In the genomic region with DNA sequence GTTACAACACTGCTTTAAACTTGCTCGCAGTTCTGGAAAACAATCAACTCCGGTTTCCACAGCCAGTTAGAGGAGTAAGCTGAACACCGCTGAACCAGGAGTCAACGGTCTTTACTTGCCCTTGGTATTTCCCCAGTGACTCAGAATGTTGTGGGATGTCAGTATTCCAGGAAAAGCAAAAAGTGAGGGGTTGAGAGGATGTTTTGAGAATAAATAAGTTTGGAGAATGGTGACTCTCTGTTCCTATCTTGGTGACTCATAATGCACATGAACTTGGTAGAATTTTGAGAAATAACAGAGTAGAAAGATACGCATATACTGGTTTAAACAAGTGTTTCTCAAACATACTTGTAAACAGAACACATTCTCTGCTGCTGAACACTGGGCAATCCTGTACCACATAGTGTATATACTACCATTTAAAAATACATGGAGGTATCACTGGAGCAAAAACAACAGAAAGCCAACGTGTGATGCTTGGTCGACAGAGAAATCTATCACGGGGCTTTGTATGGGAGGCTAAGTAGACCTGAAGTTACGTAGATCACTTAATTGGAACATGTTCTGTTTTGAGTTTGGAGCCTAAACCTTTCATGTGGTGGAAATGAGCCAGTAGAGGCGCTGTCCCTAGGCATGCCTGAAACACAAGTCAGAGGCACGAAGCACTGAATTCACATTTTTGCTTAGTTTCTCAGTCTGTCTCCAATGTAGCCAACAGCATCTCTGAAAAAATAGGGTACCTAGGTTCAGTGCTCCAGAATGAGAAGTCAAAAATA, we compare ENCODE assay signal across 10 cellular contexts.
A peak's percentile ranks its signal among the peaks of the same experiment; 100 is the strongest.
DNase-seq lines count a peak whose midpoint lies in the region; ATAC-seq, FAIRE-seq and TF ChIP-seq lines count a peak whose summit lies in the region.
"Had no signal": no experiment of that assay in that cellular context is flagged by ENCODE, and none has a peak within 500 bp of the region (broad histone marks: within the 10 kb centered on the region; RNA-seq: fewer than 3 reads in every experiment).

No MANE protein-coding gene starts in this region.

- peaks cover 8% of the 10 kb centered on the region for H3K27me3 Mint-ChIP-seq in stimulated activated naive CD8-positive, alpha-beta T cell treated with anti-CD3 and anti-CD28 coated beads, Interleukin-15, amount 100 ng/mL, for 72 hours

- peak in 1 of 2 donors; percentile 20 for DNase-seq in stimulated activated naive CD8-positive, alpha-beta T cell treated with anti-CD3 and anti-CD28 coated beads, Interleukin-15, amount 100 ng/mL, for 72 hours
- no peak for DNase-seq in stimulated activated naive CD8-positive, alpha-beta T cell treated with anti-CD3 and anti-CD28 coated beads, Interleukin-15, Interleukin-2, amounts not matched to agents 100 U/mL and 50 U/mL, for 24 hours
- peak; percentile 96 for DNase-seq in brain microvascular endothelial cell
- DNase-seq in left lobe of liver (ENCODE audit: low spot score): peak; percentile 53
- DNase-seq in GM12892 (ENCODE audit: insufficient read length): no peak
- no peak for DNase-seq in activated gamma-delta T cell treated with Interleukin-2 at 50 U/mL for 16 hours
- DNase-seq: activated CD8-positive, alpha-beta memory T cell treated with anti-CD3 and anti-CD28 coated beads, Interleukin-2, amount 50 U/mL, for 48 hours had no signal

- no peaks in the 10 kb centered on the region for H3K9me3 Mint-ChIP-seq in stimulated activated naive CD8-positive, alpha-beta T cell treated with anti-CD3 and anti-CD28 coated beads, Interleukin-15, amount 100 ng/mL, for 72 hours

- H3K27ac ChIP-seq in brain microvascular endothelial cell: peak overlapping the region; percentile 89
- H3K27ac ChIP-seq: neutrophil had no signal

- TF ChIP-seq CTCF in brain microvascular endothelial cell (IDR thresholded peaks at IDR 0.05; ENCODE audit: low read depth, low read length, missing control alignments): peak; percentile 79

- peak; percentile 80 for ATAC-seq in stimulated activated naive CD8-positive, alpha-beta T cell treated with anti-CD3 and anti-CD28 coated beads, Interleukin-15, amount 100 ng/mL, for 72 hours
- ATAC-seq in stimulated activated naive CD8-positive, alpha-beta T cell treated with anti-CD3 and anti-CD28 coated beads, Interleukin-15, Interleukin-2, amounts not matched to agents 100 U/mL and 50 U/mL, for 24 hours: no peak
- ATAC-seq in left lobe of liver (peak; percentile 98), HG02840 (IDR thresholded peaks at IDR 0.05; ENCODE audit: low FRiP score, unreplicated experiment) (no peak), GM18517 (IDR thresholded peaks at IDR 0.05; ENCODE audit: unreplicated experiment) (no peak)

- no peaks in the 10 kb centered on the region for H3K36me3 ChIP-seq in brain microvascular endothelial cell (replicated peaks)
- H3K36me3 ChIP-seq: neutrophil had no signal

- TF ChIP-seq POLR2A in GM12892 (IDR thresholded peaks at IDR 0.05; ENCODE audit: low read depth, low read length): no peak

- peaks cover 29% of the 10 kb centered on the region for H3K4me1 Mint-ChIP-seq in stimulated activated naive CD8-positive, alpha-beta T cell treated with anti-CD3 and anti-CD28 coated beads, Interleukin-15, amount 100 ng/mL, for 72 hours

- in situ Hi-C loops in brain microvascular endothelial cell (cut with HindIII; ENCODE audit: low pct_ligation_motif_present, low sequenced_read_pairs): no loop called here

- no peak for FAIRE-seq in GM12892 (lab: Jason Lieb, UNC)

- no peak overlapping the region for H3K4me3 ChIP-seq in brain microvascular endothelial cell (ENCODE audit: low read depth, low read length)

- no peaks in the 10 kb centered on the region for H3K27me3 ChIP-seq in brain microvascular endothelial cell (replicated peaks)
- H3K27me3 ChIP-seq: neutrophil had no signal

- H3K27ac Mint-ChIP-seq in stimulated activated naive CD8-positive, alpha-beta T cell treated with anti-CD3 and anti-CD28 coated beads, Interleukin-15, amount 100 ng/mL, for 72 hours: peak overlapping the region; percentile 78 to 84

- peak overlapping the region in 1 of 2 donors; percentile 25 for H3K4me3 Mint-ChIP-seq in stimulated activated naive CD8-positive, alpha-beta T cell treated with anti-CD3 and anti-CD28 coated beads, Interleukin-15, amount 100 ng/mL, for 72 hours

Comparison
In these comparisons a context has a peak if more than half of its experiments do, and no peak if none do; other contexts are left out.
1. ATAC-seq: peak in stimulated activated naive CD8-positive, alpha-beta T cell treated with anti-CD3 and anti-CD28 coated beads, Interleukin-15, amount 100 ng/mL, for 72 hours (single experiment) and left lobe of liver (single experiment); none in stimulated activated naive CD8-positive, alpha-beta T cell treated with anti-CD3 and anti-CD28 coated beads, Interleukin-15, Interleukin-2, amounts not matched to agents 100 U/mL and 50 U/mL, for 24 hours (single experiment), HG02840 (single experiment) and GM18517 (single experiment).
2. DNase-seq: peak in brain microvascular endothelial cell (single experiment) and left lobe of liver (single experiment); none in stimulated activated naive CD8-positive, alpha-beta T cell treated with anti-CD3 and anti-CD28 coated beads, Interleukin-15, Interleukin-2, amounts not matched to agents 100 U/mL and 50 U/mL, for 24 hours (single experiment), GM12892 (single experiment) and activated gamma-delta T cell treated with Interleukin-2 at 50 U/mL for 16 hours (single experiment).